27 cellular contexts compared by ENCODE assay signal in the genomic region with DNA sequence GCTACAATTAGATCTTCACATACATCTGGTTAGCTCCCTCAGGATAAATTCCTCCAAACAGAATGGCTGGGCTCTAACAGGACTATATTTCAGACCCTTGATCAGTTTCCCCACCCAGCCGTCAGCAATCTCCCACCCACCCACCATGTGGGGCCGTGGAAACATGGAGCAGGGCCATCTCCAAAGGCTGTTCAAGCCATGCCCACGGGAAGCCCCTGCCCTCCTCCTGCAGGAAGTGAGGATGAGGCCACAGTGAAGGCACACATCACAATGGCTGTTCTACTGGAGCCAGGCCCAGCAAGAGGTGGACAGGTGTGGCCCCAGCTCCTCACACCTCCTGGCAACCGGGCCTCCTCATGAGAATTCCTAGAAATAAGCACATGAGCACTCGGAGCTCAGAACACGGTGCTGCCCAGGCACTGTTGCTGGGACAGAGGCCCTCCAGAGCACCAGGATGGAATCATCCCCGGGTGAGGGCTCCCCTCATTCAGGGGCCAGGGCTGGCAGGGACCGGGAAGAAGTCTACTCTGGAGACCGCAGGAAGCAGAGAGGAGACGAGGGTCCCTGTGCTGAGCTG. TPM values are rescaled to one million over a fixed set of nuclear protein-coding genes. Genes with fewer than 3 reads are reported as not detected.
"Had no signal": no experiment of that assay in that cellular context is flagged by ENCODE, and none has a peak within 500 bp of the region (broad histone marks: within the 10 kb centered on the region; RNA-seq: fewer than 3 reads in every experiment).

A gene (plus strand): TSS at position 311 of the 577 bp plus-strand sequence. CDS start 2,005 bp downstream, outside the sequence.

- ATAC-seq: activated CD4-positive, alpha-beta T cell treated with anti-CD3 and anti-CD28 coated beads for 36 hours; left colon; lower lobe of right lung had no signal

- FAIRE-seq: colon, islet of Langerhans had no signal

- H3K27me3 ChIP-seq: ovary, thyroid gland had no signal

- H3K27ac ChIP-seq: epithelial cell of prostate, lower lobe of right lung, ovary, sigmoid colon, spleen, thyroid gland had no signal

- H3K9me3 ChIP-seq: lower lobe of right lung, ovary, sigmoid colon, spleen, thyroid gland had no signal

- DNase-seq: activated CD4-positive, alpha-beta memory T cell treated with anti-CD3 and anti-CD28 coated beads for 36 hours; activated CD4-positive, alpha-beta T cell treated with anti-CD3 and anti-CD28 coated beads for 36 hours; activated naive CD4-positive, alpha-beta T cell treated with Interleukin-2 at 50 U/mL for 16 hours; activated naive CD8-positive, alpha-beta T cell treated with anti-CD3 and anti-CD28 coated beads, Interleukin-2, amount 10 ng/mL, durations not matched to agents 7 days and 5 days; activated T-cell treated with anti-CD3 and anti-CD28 coated beads for 4 hours; caudate nucleus; endodermal cell; foreskin fibroblast; hippocampal formation; left colon; ovary; sigmoid colon; stimulated activated CD4-positive, alpha-beta T cell treated with anti-CD3 and anti-CD28 coated beads, Interleukin-4, amount 100 ng/mL, for 4 hours; stimulated activated naive CD4-positive, alpha-beta T cell treated with Interleukin-2 at 50 U/mL for 16 hours; thyroid gland had no signal

- H3K36me3 ChIP-seq: lower lobe of right lung, ovary, sigmoid colon, thyroid gland had no signal

- H3K4me3 ChIP-seq: lower lobe of right lung, ovary, sigmoid colon, spleen, thyroid gland had no signal

RNA-seq across cellular contexts. Expression of the gene that starts here (rescaled TPM):
- total RNA-seq: activated CD4-positive, alpha-beta memory T cell treated with anti-CD3 and anti-CD28 coated beads for 36 hours; activated CD4-positive, alpha-beta T cell treated with anti-CD3 and anti-CD28 coated beads for 36 hours; activated naive CD8-positive, alpha-beta T cell treated with anti-CD3 and anti-CD28 coated beads, Interleukin-2, amount 10 ng/mL, durations not matched to agents 7 days and 5 days; activated T-helper 2 cell treated with anti-CD3 and anti-CD28 coated beads, Interferon-gamma antibody, Interleukin-2, Interleukin-4, amounts not matched to agents 10 μg/mL and 5 μg/mL and 100 μg/mL, durations not matched to agents 14 hours and 24 hours and 36 hours; endodermal cell; glomerular endothelial cell; left colon; lower lobe of right lung; mesothelial cell of epicardium; ovary; sigmoid colon; spleen; subcutaneous adipose tissue; T-helper 2 cell treated with Interferon-gamma antibody and Interleukin-4, amounts not matched to agents 100 ng/mL and 5 ng/mL, for 36 hours; thyroid gland; urinary bladder had no signal
- polyA plus RNA-seq: neural cell, ovary, sigmoid colon, spleen, urinary bladder had no signal
